In genomic region chr12:16560273-16560672, GRCh38 we compare ENCODE assay signal across 24 cellular contexts. TPM values are rescaled to one million over a fixed set of nuclear protein-coding genes. Genes with fewer than 3 reads are reported as not detected.
"Had no signal": no experiment of that assay in that cellular context is flagged by ENCODE, and none has a peak within 500 bp of the region (broad histone marks: within the 10 kb centered on the region; RNA-seq: fewer than 3 reads in every experiment).

No MANE protein-coding gene starts in this region.

- H3K36me3 ChIP-seq: neural progenitor cell, ovary, right atrium auricular region, stomach, thoracic aorta, transverse colon had no signal

- H3K4me1 ChIP-seq: right atrium auricular region, stomach, transverse colon had no signal

- H3K4me3 ChIP-seq: dorsolateral prefrontal cortex, hepatocyte, lung, neural progenitor cell, ovary, right atrium auricular region, sigmoid colon, skin epidermis, stomach, thoracic aorta, transverse colon had no signal

- ATAC-seq: left colon; left ventricle myocardium superior; natural killer cell treated with Interleukin-12 subunit alpha and Interleukin-12 subunit beta and Interleukin-15 and Interleukin-18, amount 100 ng/mL, for 72 hours had no signal

- H3K9me3 ChIP-seq: ovary, right atrium auricular region, sigmoid colon, stomach, thoracic aorta, transverse colon had no signal

- H3K27ac ChIP-seq: hepatocyte, neural progenitor cell, ovary, right atrium auricular region, sigmoid colon, skin epidermis, stomach, thoracic aorta, transverse colon had no signal

- DNase-seq: dorsolateral prefrontal cortex; effector CD8-positive, alpha-beta T cell; foreskin melanocyte; head of caudate nucleus; left colon; left ventricle myocardium superior; mesenchymal stem cell; midbrain; nucleus accumbens; ovary; sigmoid colon; stimulated activated CD4-positive, alpha-beta T cell treated with anti-CD3 and anti-CD28 coated beads, Interleukin-2, amount 100 ng/mL, for 24 hours; stimulated activated naive CD4-positive, alpha-beta T cell; stomach; substantia nigra; transverse colon had no signal

- H3K27me3 ChIP-seq: dorsolateral prefrontal cortex, hepatocyte, neural progenitor cell, ovary, right atrium auricular region, sigmoid colon, stomach, transverse colon had no signal

RNA-seq across cellular contexts. Expression of gene LMO3, which starts 45.7 kb away (rescaled TPM):
- total RNA-seq: kidney epithelial cell; natural killer cell treated with Interleukin-12 subunit alpha and Interleukin-12 subunit beta and Interleukin-15 and Interleukin-18, amount 100 ng/mL, for 72 hours had no signal
